8 cellular contexts compared by ENCODE assay signal in the genomic region with DNA sequence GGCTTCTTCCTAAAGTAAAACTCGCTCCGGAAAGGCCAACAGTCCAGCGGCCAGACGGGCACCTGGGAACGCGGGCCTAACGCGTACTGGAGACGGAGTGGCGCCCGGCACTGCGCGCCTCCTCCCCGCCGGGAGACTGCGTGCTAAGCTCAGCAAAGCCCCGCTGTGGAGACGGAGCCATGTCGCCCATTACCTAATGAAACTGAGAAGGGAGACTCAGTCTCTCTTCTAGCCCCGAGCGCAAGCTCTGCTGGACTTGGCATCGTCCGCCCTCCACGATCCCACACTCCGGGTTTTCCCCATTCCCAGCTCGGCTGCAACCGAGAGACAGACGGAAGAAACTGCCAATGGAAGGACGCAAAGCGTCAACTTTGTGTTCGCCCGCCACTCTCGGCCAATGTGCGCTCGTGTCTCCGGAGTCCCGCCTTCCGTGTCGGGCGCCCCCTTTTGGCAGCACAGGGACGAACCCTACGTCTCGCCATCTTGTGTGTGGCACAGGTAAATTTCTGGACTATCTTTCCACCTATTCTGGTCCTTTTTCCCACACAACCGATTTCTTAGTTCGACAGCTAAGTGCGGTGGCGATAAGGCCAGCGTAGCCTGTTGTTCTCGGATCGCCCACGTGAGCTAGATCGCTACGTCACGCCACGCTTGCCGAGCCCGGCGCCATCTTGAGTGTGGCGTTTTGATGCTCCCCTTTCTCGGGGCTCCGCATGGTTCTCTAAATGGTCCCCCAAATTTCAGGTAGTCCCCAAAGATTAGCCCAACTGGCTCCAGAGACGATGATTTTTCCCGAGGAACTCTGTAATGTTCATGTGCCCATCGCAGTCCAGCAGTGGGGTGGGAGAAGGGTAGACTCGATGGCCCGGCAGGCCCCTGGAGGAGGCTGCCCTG. TPM values are rescaled to one million over a fixed set of nuclear protein-coding genes. Genes with fewer than 3 reads are reported as not detected.
A peak's percentile ranks its signal among the peaks of the same experiment; 100 is the strongest.
DNase-seq lines count a peak whose midpoint lies in the region; ATAC-seq and TF ChIP-seq lines count a peak whose summit lies in the region.

No MANE protein-coding gene starts in this region.

- H3K27ac Mint-ChIP-seq in CD14-positive monocyte = peak overlapping the region; percentile 98 to 100 (median 100)

- intact Hi-C loops in CD14-positive monocyte (cut with micrococcal nuclease) = loop anchor here (1.0 to 10.0 kb wide), 4 partner anchors 45 to 94 kb away; a partner anchor contains a TSS

- peaks cover 10 to 14% of the 10 kb centered on the region in 2 donors for H3K36me3 Mint-ChIP-seq in CD14-positive monocyte

- peak overlapping the region; percentile 88 to 97 for H3K4me3 Mint-ChIP-seq in CD14-positive monocyte

- DNase-seq in CD14-positive monocyte (ENCODE audit: low spot score) = peak; percentile 98
- peak; percentile 97 for DNase-seq in NCI-H526 treated with DMSO at 0.1 percent for 48 hours (lab: John Stamatoyannopoulos, UW)
- peak; percentile 93 to 97 for DNase-seq in activated CD4-positive, alpha-beta T cell treated with anti-CD3 and anti-CD28 coated beads, Interleukin-2, amount 50 U/mL, for 24 hours (ENCODE audit: low read depth in 1 of 2, low spot score in 1 of 2)
- peak; percentile 100 for DNase-seq in dermis blood vessel endothelial cell
- DNase-seq in stimulated activated CD4-positive, alpha-beta T cell treated with anti-CD3 and anti-CD28 coated beads, Interleukin-4, amount 100 ng/mL, for 24 hours = peak; percentile 98

- peak overlapping the region; percentile 71 to 88 for H3K9ac ChIP-seq in liver (ENCODE audit: low read depth in 1 of 2, low read length in 2 of 2)

- no peak for TF ChIP-seq RAD21 in liver (IDR thresholded peaks at IDR 0.05)

- no peaks in the 10 kb centered on the region for H3K27me3 ChIP-seq in liver (ENCODE audit: control insufficient read depth in 4 of 4, insufficient read depth in 4 of 4, low read length in 3 of 4)

- no peaks in the 10 kb centered on the region for H3K9me3 ChIP-seq in liver (ENCODE audit: control insufficient read depth in 4 of 4, low read length in 3 of 4)

- H3K27me3 Mint-ChIP-seq in CD14-positive monocyte (ENCODE audit: low read depth in 3 of 3) = no peaks in the 10 kb centered on the region

- TF ChIP-seq CTCF in CD14-positive monocyte (IDR thresholded peaks at IDR 0.05) (peak; percentile 93), liver (IDR thresholded peaks at IDR 0.05; ENCODE audit: low read depth, low read length, missing input control) (peak; percentile 81)

- peaks cover 10 to 36% (median 16%) of the 10 kb centered on the region in 4 donors for H3K4me1 ChIP-seq in liver (ENCODE audit: control insufficient read depth in 4 of 4, insufficient read depth in 4 of 4, low read length in 3 of 4)

- peak overlapping the region; percentile 99 for H3K27ac ChIP-seq in liver (ENCODE audit: low read depth in 1 of 2, low read length in 2 of 2)

- H3K9me3 Mint-ChIP-seq in CD14-positive monocyte = peaks cover 0 to 1% (median 0%) of the 10 kb centered on the region in 7 donors

- H3K4me1 Mint-ChIP-seq in CD14-positive monocyte = peaks cover 25% of the 10 kb centered on the region

- peak overlapping the region; percentile 67 to 79 (median 77) for H3K4me3 ChIP-seq in liver (ENCODE audit: low read depth in 1 of 3, low read length in 3 of 3)

- 1% methylated on average over 66 of the region's 66 CpGs for WGBS in liver

- ATAC-seq in GM19328 (IDR thresholded peaks at IDR 0.05; ENCODE audit: unreplicated experiment) = peak; percentile 33
- peak; percentile 36 for ATAC-seq in HG03520 (IDR thresholded peaks at IDR 0.05; ENCODE audit: unreplicated experiment)

- peaks cover 0 to 3% (median 0%) of the 10 kb centered on the region in 4 donors for H3K36me3 ChIP-seq in liver (ENCODE audit: control insufficient read depth in 4 of 4, insufficient read depth in 3 of 4, low read depth in 1 of 4, low read length in 3 of 4)

TF ChIP-seq in liver, 16 proteins besides CTCF, POLR2A, EP300 and RAD21:
- TF ChIP-seq HNF4G (IDR thresholded peaks at IDR 0.05) = no peak
- TF ChIP-seq, protein P1, sequence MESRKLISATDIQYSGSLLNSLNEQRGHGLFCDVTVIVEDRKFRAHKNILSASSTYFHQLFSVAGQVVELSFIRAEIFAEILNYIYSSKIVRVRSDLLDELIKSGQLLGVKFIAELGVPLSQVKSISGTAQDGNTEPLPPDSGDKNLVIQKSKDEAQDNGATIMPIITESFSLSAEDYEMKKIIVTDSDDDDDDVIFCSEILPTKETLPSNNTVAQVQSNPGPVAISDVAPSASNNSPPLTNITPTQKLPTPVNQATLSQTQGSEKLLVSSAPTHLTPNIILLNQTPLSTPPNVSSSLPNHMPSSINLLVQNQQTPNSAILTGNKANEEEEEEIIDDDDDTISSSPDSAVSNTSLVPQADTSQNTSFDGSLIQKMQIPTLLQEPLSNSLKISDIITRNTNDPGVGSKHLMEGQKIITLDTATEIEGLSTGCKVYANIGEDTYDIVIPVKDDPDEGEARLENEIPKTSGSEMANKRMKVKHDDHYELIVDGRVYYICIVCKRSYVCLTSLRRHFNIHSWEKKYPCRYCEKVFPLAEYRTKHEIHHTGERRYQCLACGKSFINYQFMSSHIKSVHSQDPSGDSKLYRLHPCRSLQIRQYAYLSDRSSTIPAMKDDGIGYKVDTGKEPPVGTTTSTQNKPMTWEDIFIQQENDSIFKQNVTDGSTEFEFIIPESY (IDR thresholded peaks at IDR 0.05) = no peak
- TF ChIP-seq JUND (IDR thresholded peaks at IDR 0.05) = no peak
- TF ChIP-seq, protein P2, sequence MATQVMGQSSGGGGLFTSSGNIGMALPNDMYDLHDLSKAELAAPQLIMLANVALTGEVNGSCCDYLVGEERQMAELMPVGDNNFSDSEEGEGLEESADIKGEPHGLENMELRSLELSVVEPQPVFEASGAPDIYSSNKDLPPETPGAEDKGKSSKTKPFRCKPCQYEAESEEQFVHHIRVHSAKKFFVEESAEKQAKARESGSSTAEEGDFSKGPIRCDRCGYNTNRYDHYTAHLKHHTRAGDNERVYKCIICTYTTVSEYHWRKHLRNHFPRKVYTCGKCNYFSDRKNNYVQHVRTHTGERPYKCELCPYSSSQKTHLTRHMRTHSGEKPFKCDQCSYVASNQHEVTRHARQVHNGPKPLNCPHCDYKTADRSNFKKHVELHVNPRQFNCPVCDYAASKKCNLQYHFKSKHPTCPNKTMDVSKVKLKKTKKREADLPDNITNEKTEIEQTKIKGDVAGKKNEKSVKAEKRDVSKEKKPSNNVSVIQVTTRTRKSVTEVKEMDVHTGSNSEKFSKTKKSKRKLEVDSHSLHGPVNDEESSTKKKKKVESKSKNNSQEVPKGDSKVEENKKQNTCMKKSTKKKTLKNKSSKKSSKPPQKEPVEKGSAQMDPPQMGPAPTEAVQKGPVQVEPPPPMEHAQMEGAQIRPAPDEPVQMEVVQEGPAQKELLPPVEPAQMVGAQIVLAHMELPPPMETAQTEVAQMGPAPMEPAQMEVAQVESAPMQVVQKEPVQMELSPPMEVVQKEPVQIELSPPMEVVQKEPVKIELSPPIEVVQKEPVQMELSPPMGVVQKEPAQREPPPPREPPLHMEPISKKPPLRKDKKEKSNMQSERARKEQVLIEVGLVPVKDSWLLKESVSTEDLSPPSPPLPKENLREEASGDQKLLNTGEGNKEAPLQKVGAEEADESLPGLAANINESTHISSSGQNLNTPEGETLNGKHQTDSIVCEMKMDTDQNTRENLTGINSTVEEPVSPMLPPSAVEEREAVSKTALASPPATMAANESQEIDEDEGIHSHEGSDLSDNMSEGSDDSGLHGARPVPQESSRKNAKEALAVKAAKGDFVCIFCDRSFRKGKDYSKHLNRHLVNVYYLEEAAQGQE (IDR thresholded peaks at IDR 0.05) = peak; percentile 71
- TF ChIP-seq, protein P3, sequence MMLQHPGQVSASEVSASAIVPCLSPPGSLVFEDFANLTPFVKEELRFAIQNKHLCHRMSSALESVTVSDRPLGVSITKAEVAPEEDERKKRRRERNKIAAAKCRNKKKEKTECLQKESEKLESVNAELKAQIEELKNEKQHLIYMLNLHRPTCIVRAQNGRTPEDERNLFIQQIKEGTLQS (IDR thresholded peaks at IDR 0.05) = peak; percentile 26
- TF ChIP-seq NR2F2 (IDR thresholded peaks at IDR 0.05) = peak; percentile 8
- TF ChIP-seq EGR1 (IDR thresholded peaks at IDR 0.05; ENCODE audit: low read depth in 2 of 2) = peak in 1 of 2 donors; percentile 34
- TF ChIP-seq, protein P4, sequence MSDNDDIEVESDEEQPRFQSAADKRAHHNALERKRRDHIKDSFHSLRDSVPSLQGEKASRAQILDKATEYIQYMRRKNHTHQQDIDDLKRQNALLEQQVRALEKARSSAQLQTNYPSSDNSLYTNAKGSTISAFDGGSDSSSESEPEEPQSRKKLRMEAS (IDR thresholded peaks at IDR 0.05) = peak; percentile 61
- peak in 1 of 2 donors; percentile 54 for TF ChIP-seq GABPA (IDR thresholded peaks at IDR 0.05 in 1 of 2, conservative IDR thresholded peaks at IDR 0.05 in 1 of 2)
- TF ChIP-seq FOXA1 (IDR thresholded peaks at IDR 0.05) = no peak
- peak; percentile 53 for TF ChIP-seq TAF1 (conservative IDR thresholded peaks at IDR 0.05)
- peak; percentile 92 for TF ChIP-seq SP1 (IDR thresholded peaks at IDR 0.05)
- TF ChIP-seq FOXA2 (IDR thresholded peaks at IDR 0.05) = no peak
- TF ChIP-seq RXRA (IDR thresholded peaks at IDR 0.05) = peak; percentile 34 to 58
- peak; percentile 100 for TF ChIP-seq YY1 (IDR thresholded peaks at IDR 0.05)
- TF ChIP-seq HNF4A (conservative IDR thresholded peaks at IDR 0.05) = peak; percentile 14 to 50

RNA-seq across cellular contexts. Expression of a gene that starts 1.3 kb away (rescaled TPM):
- 1,000 to 10,000 TPM; 1,072 to 1,127 TPM for polyA plus RNA-seq in CD14-positive monocyte
- total RNA-seq in dermis blood vessel endothelial cell = 1,131 and 1,294 TPM in 2 replicates
- total RNA-seq in liver = 100 to 1,000 TPM; 201 to 422 TPM
- polyA plus RNA-seq in liver = 100 to 1,000 TPM; 310 to 523 TPM

Comparison
In these comparisons a context has a peak if more than half of its experiments do, and no peak if none do; other contexts are left out.
1. Peak in every context shown above with its lines: DNase-seq, ATAC-seq, H3K4me3 ChIP-seq and H3K27ac ChIP-seq.